In genomic region chr6:40520683-40521082, GRCh38 we compare ENCODE assay signal across 16 cellular contexts.
"Had no signal": no experiment of that assay in that cellular context is flagged by ENCODE, and none has a peak within 500 bp of the region (broad histone marks: within the 10 kb centered on the region; RNA-seq: fewer than 3 reads in every experiment).

No MANE protein-coding gene starts in this region.

- H3K27ac Mint-ChIP-seq: activated B cell treated with CpG ODN at 0.5 μM for 24 hours; activated naive CD8-positive, alpha-beta T cell; nephron progenitor cell; T-helper 17 cell had no signal

- H3K27me3 ChIP-seq: uterus had no signal

- H3K4me1 Mint-ChIP-seq: activated B cell treated with CpG ODN at 0.5 μM for 24 hours had no signal

- H3K4me1 ChIP-seq: left lung, uterus had no signal

- H3K36me3 ChIP-seq: left lung, uterus had no signal

- H3K36me3 Mint-ChIP-seq: activated naive CD8-positive, alpha-beta T cell had no signal

- H3K4me3 ChIP-seq: dorsolateral prefrontal cortex, left lung, uterus had no signal

- H3K9me3 ChIP-seq: left lung, uterus had no signal

- H3K9me3 Mint-ChIP-seq: activated B cell treated with CpG ODN at 0.5 μM for 24 hours; activated T-cell treated with anti-CD3 and anti-CD28 coated beads, Interleukin-2, amount 50 U/mL, for 4 hours; nephron progenitor cell; stimulated activated naive CD8-positive, alpha-beta T cell treated with anti-CD3 and anti-CD28 coated beads, Interleukin-15, amount 100 ng/mL, for 72 hours had no signal

- H3K4me3 Mint-ChIP-seq: activated B cell treated with CpG ODN at 0.5 μM for 24 hours; activated naive CD8-positive, alpha-beta T cell; activated T-cell treated with anti-CD3 and anti-CD28 coated beads, Interleukin-2, amount 50 U/mL, for 4 hours; nephron progenitor cell; stimulated activated naive CD8-positive, alpha-beta T cell treated with anti-CD3 and anti-CD28 coated beads, Interleukin-15, amount 100 ng/mL, for 72 hours; T-helper 17 cell had no signal

- DNase-seq: activated B cell treated with CpG ODN at 0.5 μM for 24 hours; activated CD4-positive, alpha-beta T cell treated with anti-CD3 and anti-CD28 coated beads, Interleukin-2, amount 50 U/mL, for 1 hour; activated gamma-delta T cell; activated T-cell treated with anti-CD3 and anti-CD28 coated beads, Interleukin-2, amount 50 U/mL, for 4 hours; anterior cingulate cortex; dorsolateral prefrontal cortex; glutamatergic neuron; left lung; mesendoderm; nephron progenitor cell; stimulated activated CD4-positive, alpha-beta T cell treated with anti-CD3 and anti-CD28 coated beads, Interleukin-4, amount 100 ng/mL, for 24 hours; stimulated activated naive CD8-positive, alpha-beta T cell treated with anti-CD3 and anti-CD28 coated beads, Interleukin-15, amount 100 ng/mL, for 72 hours; T-helper 17 cell; uterus had no signal

- H3K27ac ChIP-seq: left lung, uterus had no signal

- ATAC-seq: activated T-cell treated with anti-CD3 and anti-CD28 coated beads, Interleukin-2, amount 50 U/mL, for 4 hours; esophagus mucosa; left lung; stimulated activated naive CD8-positive, alpha-beta T cell treated with anti-CD3 and anti-CD28 coated beads, Interleukin-15, amount 100 ng/mL, for 72 hours; T-helper 17 cell had no signal
